1 cellular context compared by ENCODE assay signal in genomic region chr10:97319671-97320479, GRCh38.
A peak's percentile ranks its signal among the peaks of the same experiment; 100 is the strongest.
TF ChIP-seq lines count a peak whose summit lies in the region.

No MANE protein-coding gene starts in this region.

TF ChIP-seq in HepG2, 621 proteins besides CTCF, POLR2A, EP300 and RAD21 (continued from another document and continues in another):
- peak; percentile 68; the same call in 1 of the 2 replicates for TF ChIP-seq THRA (CRISPR knock-in tag; IDR thresholded peaks at IDR 0.05; ENCODE audit: borderline replicate concordance)
- no peak for TF ChIP-seq ZNF468 (CRISPR knock-in tag; IDR thresholded peaks at IDR 0.05)
- no peak for TF ChIP-seq ZNF232 (CRISPR knock-in tag; IDR thresholded peaks at IDR 0.05; ENCODE audit: borderline replicate concordance)
- TF ChIP-seq HNRNPK (IDR thresholded peaks at IDR 0.05; ENCODE audit: low read depth, low read length, poor library complexity, severe bottlenecking): no peak
- TF ChIP-seq GATAD1 (CRISPR knock-in tag; IDR thresholded peaks at IDR 0.05): no peak
- TF ChIP-seq ZNF704 (CRISPR knock-in tag; IDR thresholded peaks at IDR 0.05; ENCODE audit: borderline replicate concordance): no peak
- TF ChIP-seq ZSCAN30 (CRISPR knock-in tag; IDR thresholded peaks at IDR 0.05): no peak
- no peak for TF ChIP-seq FOXK1 (CRISPR knock-in tag; IDR thresholded peaks at IDR 0.05; ENCODE audit: borderline replicate concordance, low read depth)
- TF ChIP-seq SAFB2 (CRISPR knock-in tag; IDR thresholded peaks at IDR 0.05; ENCODE audit: borderline replicate concordance, low read depth): no peak
- no peak for TF ChIP-seq POLR2AphosphoS2 (IDR thresholded peaks at IDR 0.05; ENCODE audit: low read depth, low read length)
- TF ChIP-seq ZNF567 (CRISPR knock-in tag; IDR thresholded peaks at IDR 0.05; ENCODE audit: borderline replicate concordance): no peak
- TF ChIP-seq STAT6 (CRISPR knock-in tag; IDR thresholded peaks at IDR 0.05; ENCODE audit: borderline replicate concordance): no peak
- 0 out of 2 replicates have a peak, but pooled peaks have one; percentile 16 for TF ChIP-seq ZBTB2 (CRISPR knock-in tag; IDR thresholded peaks at IDR 0.05; ENCODE audit: low read depth)
- TF ChIP-seq PTBP1 (IDR thresholded peaks at IDR 0.05; ENCODE audit: low read depth, low read length, poor library complexity, severe bottlenecking): no peak
- no peak for TF ChIP-seq TSC22D2 (CRISPR knock-in tag; IDR thresholded peaks at IDR 0.05; ENCODE audit: borderline replicate concordance)
- TF ChIP-seq ZNF724P (CRISPR knock-in tag; IDR thresholded peaks at IDR 0.05; ENCODE audit: borderline replicate concordance): no peak; the same call in 1 of the 2 replicates
- peak; percentile 76; the same call in 1 of the 2 replicates for TF ChIP-seq ZNF44 (CRISPR knock-in tag; IDR thresholded peaks at IDR 0.05)
- no peak for TF ChIP-seq SIX1 (CRISPR knock-in tag; IDR thresholded peaks at IDR 0.05; ENCODE audit: borderline replicate concordance)
- TF ChIP-seq CCAR2 (optimal IDR thresholded peaks at IDR 0.05; ENCODE audit: low read depth, low read length): no peak
- no peak for TF ChIP-seq HOXD1 (CRISPR knock-in tag; IDR thresholded peaks at IDR 0.05)
- no peak for TF ChIP-seq ZNF33A (CRISPR knock-in tag; IDR thresholded peaks at IDR 0.05; ENCODE audit: borderline replicate concordance)
- no peak for TF ChIP-seq JDP2 (CRISPR knock-in tag; IDR thresholded peaks at IDR 0.05; ENCODE audit: borderline replicate concordance)
- TF ChIP-seq ZFP41 (CRISPR knock-in tag; IDR thresholded peaks at IDR 0.05; ENCODE audit: borderline replicate concordance): no peak
- TF ChIP-seq TFDP2 (CRISPR knock-in tag; IDR thresholded peaks at IDR 0.05): peak; percentile 28; the same call in 1 of the 2 replicates
- peak; percentile 70 for TF ChIP-seq ZFX (CRISPR knock-in tag; IDR thresholded peaks at IDR 0.05; ENCODE audit: low read depth)
- TF ChIP-seq HNF4G (IDR thresholded peaks at IDR 0.05; ENCODE audit: borderline replicate concordance, low read depth, low read length): no peak
- no peak for TF ChIP-seq HNF4G (CRISPR knock-in tag; IDR thresholded peaks at IDR 0.05; ENCODE audit: borderline replicate concordance, low read depth)
- TF ChIP-seq ZNF275 (CRISPR knock-in tag; IDR thresholded peaks at IDR 0.05; ENCODE audit: borderline replicate concordance): no peak
- TF ChIP-seq ISL2 (CRISPR knock-in tag; IDR thresholded peaks at IDR 0.05): no peak
- TF ChIP-seq ZXDC (CRISPR knock-in tag; IDR thresholded peaks at IDR 0.05): no peak
- no peak for TF ChIP-seq ZSCAN20 (CRISPR knock-in tag; IDR thresholded peaks at IDR 0.05; ENCODE audit: borderline replicate concordance)
- TF ChIP-seq DPF2 (CRISPR knock-in tag; IDR thresholded peaks at IDR 0.05; ENCODE audit: borderline replicate concordance, low read depth): no peak
- TF ChIP-seq IRX3 (CRISPR knock-in tag; IDR thresholded peaks at IDR 0.05; ENCODE audit: borderline replicate concordance, low read depth): no peak
- TF ChIP-seq ZFYVE20 (CRISPR knock-in tag; IDR thresholded peaks at IDR 0.05; ENCODE audit: borderline replicate concordance, low read depth): no peak
- no peak; the same call in 1 of the 2 replicates for TF ChIP-seq BRD4 (CRISPR knock-in tag; IDR thresholded peaks at IDR 0.05)
- TF ChIP-seq ZUFSP (CRISPR knock-in tag; IDR thresholded peaks at IDR 0.05; ENCODE audit: borderline replicate concordance): no peak
- no peak for TF ChIP-seq REST (IDR thresholded peaks at IDR 0.05; ENCODE audit: borderline replicate concordance in 1 of 2, low read depth in 1 of 2, low read length in 2 of 2)
